In the genomic region with DNA sequence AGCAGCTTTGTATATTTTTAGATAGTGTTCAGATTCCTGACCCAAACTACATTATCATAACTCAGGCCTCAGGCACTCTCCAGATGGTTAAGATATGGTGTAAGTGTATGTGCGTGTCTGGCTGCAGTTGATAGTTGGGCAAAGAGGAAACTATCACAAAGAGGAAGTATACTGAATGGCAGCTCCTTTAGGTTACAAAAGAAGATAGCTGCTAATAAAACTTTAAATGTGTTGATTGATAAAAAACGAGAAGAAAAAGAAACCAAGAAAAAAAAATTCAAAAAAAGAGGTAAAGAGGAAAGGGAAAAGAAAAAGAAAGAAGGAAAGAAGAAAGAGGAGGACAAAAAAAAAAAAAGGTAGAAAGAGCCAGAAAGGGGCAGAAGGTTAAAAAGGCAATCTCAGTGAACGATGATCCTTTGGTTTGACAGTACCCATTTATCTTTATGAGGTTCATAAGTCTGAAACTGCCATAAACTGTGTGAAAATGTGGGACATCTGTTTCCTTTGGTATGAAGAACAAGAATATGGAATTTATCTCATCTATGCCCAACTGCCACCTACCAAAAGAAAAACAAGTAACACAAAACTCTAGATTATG, we compare ENCODE assay signal across 8 cellular contexts. TPM values are rescaled to one million over a fixed set of nuclear protein-coding genes. Genes with fewer than 3 reads are reported as not detected.
A peak's percentile ranks its signal among the peaks of the same experiment; 100 is the strongest.
DNase-seq lines count a peak whose midpoint lies in the region; ATAC-seq lines count a peak whose summit lies in the region.

No MANE protein-coding gene starts in this region.

- H3K9ac ChIP-seq in adipocyte (ENCODE audit: low read length) (no peak overlapping the region), trophoblast cell (ENCODE audit: low read length) (no peak overlapping the region)

- peak overlapping the region; percentile 8 for H3K27ac Mint-ChIP-seq in activated naive CD8-positive, alpha-beta T cell treated with anti-CD3 and anti-CD28 coated beads, Interleukin-2, amount 50 U/mL, for 24 hours
- no peak overlapping the region for H3K27ac Mint-ChIP-seq in activated naive CD8-positive, alpha-beta T cell treated with anti-CD3 and anti-CD28 coated beads for 36 hours

- no peak overlapping the region for H3K23ac ChIP-seq in trophoblast cell (ENCODE audit: low read length)

- no peak overlapping the region for H4K91ac ChIP-seq in trophoblast cell (ENCODE audit: low read depth, low read length)

- H4K12ac ChIP-seq in trophoblast cell (ENCODE audit: low read depth, low read length), result no peak overlapping the region

- H3K18ac ChIP-seq in trophoblast cell (ENCODE audit: low read length), result no peak overlapping the region

- H3K14ac ChIP-seq in trophoblast cell (ENCODE audit: low read length), result no peak overlapping the region

- no CpG with 5 or more reads among the region's 3 CpGs for WGBS in trophoblast cell (ENCODE audit: extremely low coverage, insufficient coverage, insufficient read length)

- DNase-seq in activated naive CD8-positive, alpha-beta T cell treated with anti-CD3 and anti-CD28 coated beads, Interleukin-2, amount 50 U/mL, for 24 hours, result no peak
- no peak for DNase-seq in activated naive CD8-positive, alpha-beta T cell treated with anti-CD3 and anti-CD28 coated beads for 36 hours
- peak; percentile 86 for DNase-seq in adipocyte (ENCODE audit: low read depth)
- DNase-seq in trophoblast cell, result peak; percentile 55 to 81
- no peak for DNase-seq in activated CD4-positive, alpha-beta T cell treated with anti-CD3 and anti-CD28 coated beads for 48 hours
- DNase-seq in SHP77 treated with DMSO at 0.1 percent for 48 hours (lab: John Stamatoyannopoulos, UW), result no peak
- no peak for DNase-seq in G401 (ENCODE audit: low spot score)

- H3K4me3 ChIP-seq in adipocyte (ENCODE audit: low read length) (no peak overlapping the region), trophoblast cell (ENCODE audit: low read depth, low read length) (no peak overlapping the region)

- in situ Hi-C loops in G401 (cut with HindIII; ENCODE audit: low sequenced_read_pairs), result no loop called here

- no peaks in the 10 kb centered on the region for H3K79me1 ChIP-seq in trophoblast cell (ENCODE audit: low read length)

- no peak for ATAC-seq in activated naive CD8-positive, alpha-beta T cell treated with anti-CD3 and anti-CD28 coated beads, Interleukin-2, amount 50 U/mL, for 24 hours
- ATAC-seq in HG03354 (IDR thresholded peaks at IDR 0.05; ENCODE audit: poor library complexity, severe bottlenecking, unreplicated experiment), result peak; percentile 86

- H3K79me2 ChIP-seq in trophoblast cell (ENCODE audit: control insufficient read depth, insufficient read depth, low read length, poor library complexity), result no peaks in the 10 kb centered on the region

- H3K4me3 Mint-ChIP-seq in activated naive CD8-positive, alpha-beta T cell treated with anti-CD3 and anti-CD28 coated beads, Interleukin-2, amount 50 U/mL, for 24 hours, result no peak overlapping the region
- H3K4me3 Mint-ChIP-seq in activated naive CD8-positive, alpha-beta T cell treated with anti-CD3 and anti-CD28 coated beads for 36 hours, result no peak overlapping the region

- no peak overlapping the region for H3K27ac ChIP-seq in trophoblast cell (ENCODE audit: low read depth, low read length)

- no peaks in the 10 kb centered on the region for H3K9me3 Mint-ChIP-seq in activated naive CD8-positive, alpha-beta T cell treated with anti-CD3 and anti-CD28 coated beads, Interleukin-2, amount 50 U/mL, for 24 hours
- H3K9me3 Mint-ChIP-seq in activated naive CD8-positive, alpha-beta T cell treated with anti-CD3 and anti-CD28 coated beads for 36 hours, result no peaks in the 10 kb centered on the region

- H4K8ac ChIP-seq in trophoblast cell (ENCODE audit: low read depth, low read length), result no peak overlapping the region

- H3K4me1 ChIP-seq in adipocyte (ENCODE audit: control insufficient read depth, insufficient read depth, low read length) (peaks cover 19% of the 10 kb centered on the region), trophoblast cell (ENCODE audit: control insufficient read depth in 1 of 2, insufficient read depth in 2 of 2, low read length in 2 of 2) (no peaks in the 10 kb centered on the region)

- no peak overlapping the region for H2AFZ ChIP-seq in trophoblast cell (ENCODE audit: insufficient read depth, low read length, poor library complexity)

- H2BK5ac ChIP-seq in trophoblast cell (ENCODE audit: low read depth, low read length, poor library complexity), result no peak overlapping the region

- H2AK5ac ChIP-seq in trophoblast cell (ENCODE audit: low read length), result no peak overlapping the region

- H3K27me3 ChIP-seq in adipocyte (replicated peaks; ENCODE audit: control insufficient read depth, insufficient read depth, low read length) (no peaks in the 10 kb centered on the region), trophoblast cell (ENCODE audit: insufficient read depth, low read length) (no peaks in the 10 kb centered on the region)

- no peaks in the 10 kb centered on the region for H3K9me3 ChIP-seq in adipocyte (ENCODE audit: control insufficient read depth, low read length)
- H3K9me3 ChIP-seq in trophoblast cell (ENCODE audit: insufficient read depth, low read depth, low read length), result no peaks in the 10 kb centered on the region

- H3K4ac ChIP-seq in trophoblast cell (ENCODE audit: low read depth, low read length), result no peak overlapping the region

- no peak overlapping the region for H2BK120ac ChIP-seq in trophoblast cell (ENCODE audit: insufficient read depth, low read length, poor library complexity)

- peaks cover 51% of the 10 kb centered on the region for H3K4me1 Mint-ChIP-seq in activated naive CD8-positive, alpha-beta T cell treated with anti-CD3 and anti-CD28 coated beads, Interleukin-2, amount 50 U/mL, for 24 hours
- H3K4me1 Mint-ChIP-seq in activated naive CD8-positive, alpha-beta T cell treated with anti-CD3 and anti-CD28 coated beads for 36 hours, result peaks cover 40% of the 10 kb centered on the region

- H3K36me3 ChIP-seq in adipocyte (ENCODE audit: control insufficient read depth, insufficient read depth, low read length, severe bottlenecking) (no peaks in the 10 kb centered on the region), trophoblast cell (ENCODE audit: control insufficient read depth in 1 of 2, insufficient read depth in 2 of 2, low read length in 2 of 2) (no peaks in the 10 kb centered on the region)

- H3K27me3 Mint-ChIP-seq in activated naive CD8-positive, alpha-beta T cell treated with anti-CD3 and anti-CD28 coated beads, Interleukin-2, amount 50 U/mL, for 24 hours, result no peaks in the 10 kb centered on the region
- no peaks in the 10 kb centered on the region for H3K27me3 Mint-ChIP-seq in activated naive CD8-positive, alpha-beta T cell treated with anti-CD3 and anti-CD28 coated beads for 36 hours

- H3K4me2 ChIP-seq in trophoblast cell (ENCODE audit: low read length), result no peak overlapping the region

- H2BK12ac ChIP-seq in trophoblast cell (ENCODE audit: low read length), result no peak overlapping the region

- peaks cover 28% of the 10 kb centered on the region for H3K36me3 Mint-ChIP-seq in activated naive CD8-positive, alpha-beta T cell treated with anti-CD3 and anti-CD28 coated beads, Interleukin-2, amount 50 U/mL, for 24 hours (ENCODE audit: low read depth)
- peaks cover 36% of the 10 kb centered on the region for H3K36me3 Mint-ChIP-seq in activated naive CD8-positive, alpha-beta T cell treated with anti-CD3 and anti-CD28 coated beads for 36 hours

RNA-seq across cellular contexts. Expression of a gene that starts 42.2 kb away (rescaled TPM):
- total RNA-seq in activated naive CD8-positive, alpha-beta T cell treated with anti-CD3 and anti-CD28 coated beads for 36 hours, result 10 to 100 TPM; 51.9 to 52.2 TPM
- polyA plus RNA-seq in trophoblast cell (2013), result 8.2 and 8.4 TPM in 2 replicates
- total RNA-seq in G401 (2014; rRNA removed; shearing (Covaris generic)), result 9.1 and 17.6 TPM in 2 replicates

RNA-seq across cellular contexts. Expression of a gene that starts 45.8 kb away (rescaled TPM):
- 10 to 100 TPM; 19.0 to 22.3 TPM for total RNA-seq in activated naive CD8-positive, alpha-beta T cell treated with anti-CD3 and anti-CD28 coated beads for 36 hours
- 27.1 and 27.9 TPM in 2 replicates for polyA plus RNA-seq in trophoblast cell (2013)
- total RNA-seq in G401 (2014; rRNA removed; shearing (Covaris generic)), result 31.6 and 39.1 TPM in 2 replicates

Comparison
In these comparisons a context has a peak if more than half of its experiments do, and no peak if none do; other contexts are left out.
1. DNase-seq: peak in adipocyte (single experiment) and trophoblast cell (2 of 2); none in activated naive CD8-positive, alpha-beta T cell treated with anti-CD3 and anti-CD28 coated beads, Interleukin-2, amount 50 U/mL, for 24 hours (single experiment), activated naive CD8-positive, alpha-beta T cell treated with anti-CD3 and anti-CD28 coated beads for 36 hours (single experiment), activated CD4-positive, alpha-beta T cell treated with anti-CD3 and anti-CD28 coated beads for 48 hours (single experiment), SHP77 treated with DMSO at 0.1 percent for 48 hours (single experiment) and G401 (single experiment).